ENCODE assay signal across 13 cellular contexts in genomic region chr18:47420130-47420529, GRCh38.
A peak's percentile ranks its signal among the peaks of the same experiment; 100 is the strongest.
DNase-seq lines count a peak whose midpoint lies in the region; ATAC-seq, FAIRE-seq and TF ChIP-seq lines count a peak whose summit lies in the region.
"Had no signal": no experiment of that assay in that cellular context is flagged by ENCODE, and none has a peak within 500 bp of the region (broad histone marks: within the 10 kb centered on the region; RNA-seq: fewer than 3 reads in every experiment).

No MANE protein-coding gene starts in this region.

- no peaks in the 10 kb centered on the region for H3K9me1 ChIP-seq in K562 (ENCODE audit: control insufficient read depth, insufficient read depth, low read length)

- no peak overlapping the region for H3K4me3 ChIP-seq in K562
- H3K4me3 ChIP-seq: breast epithelium, thoracic aorta had no signal

- TF ChIP-seq CTCF in K562 (IDR thresholded peaks at IDR 0.05 in 2 of 3, conservative IDR thresholded peaks at IDR 0.05 in 1 of 3; ENCODE audit: insufficient read depth in 2 of 3, low read depth in 1 of 3, low read length in 3 of 3), result no peak

- H3K9me3 ChIP-seq in K562 (replicated peaks; ENCODE audit: control insufficient read depth, insufficient read depth, low read depth, low read length), result no peaks in the 10 kb centered on the region
- H3K9me3 ChIP-seq: breast epithelium, thoracic aorta had no signal

- in situ Hi-C loops in K562 (cut with MboI), result no loop called here

- POLR2A ChIA-PET in K562 (lab: Yijun Ruan, JAX), result no interaction called here

- H3K4me2 ChIP-seq in K562 (ENCODE audit: insufficient read depth, low read length), result no peak overlapping the region

- no peaks in the 10 kb centered on the region; a peak in 1 of 5 replicates for H3K27me3 ChIP-seq in K562 (ENCODE audit: control insufficient read depth in 2 of 2, insufficient read depth in 2 of 2, low read length in 2 of 2)

- no peaks in the 10 kb centered on the region for H3K36me3 ChIP-seq in K562 (ENCODE audit: control insufficient read depth, insufficient read depth, low read length)
- H3K36me3 ChIP-seq: breast epithelium, thoracic aorta had no signal

- no peaks in the 10 kb centered on the region for H4K20me1 ChIP-seq in K562 (replicated peaks; ENCODE audit: control insufficient read depth, insufficient read depth, low read length)

- CTCF ChIA-PET in K562 (lab: Yijun Ruan, JAX; ENCODE audit: low intra/inter-chr PET ratio), result no interaction called here

- H2AFZ ChIP-seq in K562 (ENCODE audit: low read depth, low read length), result no peak overlapping the region

- peak; percentile 85 for ATAC-seq in GM19035 (IDR thresholded peaks at IDR 0.05; ENCODE audit: unreplicated experiment)
- ATAC-seq in HG02678 (IDR thresholded peaks at IDR 0.05; ENCODE audit: unreplicated experiment), result peak; percentile 50
- peak; percentile 73 for ATAC-seq in HG03520 (IDR thresholded peaks at IDR 0.05; ENCODE audit: unreplicated experiment)
- ATAC-seq in K562, result no peak
- ATAC-seq in Right ventricle myocardium superior (ENCODE audit: poor library complexity), result no peak

- H3K79me2 ChIP-seq in K562 (ENCODE audit: control insufficient read depth, insufficient read depth, low read length), result no peaks in the 10 kb centered on the region

- WGBS in K562 (ENCODE audit: insufficient coverage, low coverage, missing lambda C conversion rate), result 0% methylated on average over 3 of the region's 4 CpGs

- TF ChIP-seq EP300 in K562 (IDR thresholded peaks at IDR 0.05; ENCODE audit: low read length), result no peak

- no peak overlapping the region for H3K9ac ChIP-seq in K562 (ENCODE audit: insufficient read depth in 1 of 2, low read depth in 2 of 2, low read length in 2 of 2)

- BruUV-seq in K562 (replicated peaks; lab: Mats Ljungman, UMichigan), result no TSS peak

- H3K4me1 ChIP-seq in K562 (replicated peaks in 1 of 2; ENCODE audit: control insufficient read depth in 2 of 2, insufficient read depth in 2 of 2, low read length in 2 of 2), result no peaks in the 10 kb centered on the region; a peak in 1 of 5 replicates
- H3K4me1 ChIP-seq: breast epithelium had no signal

- no peak for TF ChIP-seq RAD21 in K562 (CRISPR knock-in tag; conservative IDR thresholded peaks at IDR 0.05 in 1 of 2, IDR thresholded peaks at IDR 0.05 in 1 of 2)

- no peak for FAIRE-seq in K562 (lab: Jason Lieb, UNC)

- no peak overlapping the region for H3K27ac ChIP-seq in K562 (ENCODE audit: extremely low read depth, low read depth, low read length)
- H3K27ac ChIP-seq: breast epithelium, thoracic aorta had no signal

- DNase-seq in K562 (ENCODE audit: extremely low read depth in 1 of 4, low spot score in 3 of 4) (no peak), NCI-H2227 treated with DMSO at 0.1 percent for 48 hours (lab: John Stamatoyannopoulos, UW) (no peak), NCI-H446 treated with DMSO at 0.1 percent for 48 hours (lab: John Stamatoyannopoulos, UW) (no peak), Right ventricle myocardium superior (no peak)
- no peak for DNase-seq in stimulated activated CD4-positive, alpha-beta T cell treated with anti-CD3 and anti-CD28 coated beads, Interleukin-12 subunit alpha, Interleukin-12 subunit beta, amount 100 ng/mL, for 4 hours
- DNase-seq: activated effector memory CD4-positive, alpha-beta T cell treated with Interleukin-2 at 50 U/mL for 16 hours; CD8-positive, alpha-beta memory T cell; NCI-H524 treated with DMSO at 0.1 percent for 48 hours had no signal

- TF ChIP-seq POLR2A in K562 (conservative IDR thresholded peaks at IDR 0.05), result no peak

- intact Hi-C loops in K562 (cut with micrococcal nuclease) (no loop called here), Right ventricle myocardium superior (cut with DNase I) (no loop called here)

TF ChIP-seq in K562, 482 proteins besides CTCF, POLR2A, EP300 and RAD21:
- TF ChIP-seq SPI1 (IDR thresholded peaks at IDR 0.05; ENCODE audit: borderline replicate concordance, low read depth, low read length) (peak; percentile 86), ZSCAN32 (CRISPR knock-in tag; IDR thresholded peaks at IDR 0.05) (no peak), BACH1 (tag; IDR thresholded peaks at IDR 0.05) (no peak)
- TF ChIP-seq, protein P1, sequence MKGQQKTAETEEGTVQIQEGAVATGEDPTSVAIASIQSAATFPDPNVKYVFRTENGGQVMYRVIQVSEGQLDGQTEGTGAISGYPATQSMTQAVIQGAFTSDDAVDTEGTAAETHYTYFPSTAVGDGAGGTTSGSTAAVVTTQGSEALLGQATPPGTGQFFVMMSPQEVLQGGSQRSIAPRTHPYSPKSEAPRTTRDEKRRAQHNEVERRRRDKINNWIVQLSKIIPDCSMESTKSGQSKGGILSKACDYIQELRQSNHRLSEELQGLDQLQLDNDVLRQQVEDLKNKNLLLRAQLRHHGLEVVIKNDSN (CRISPR knock-in tag; IDR thresholded peaks at IDR 0.05), result no peak
TF ChIP-seq in K562: peak in this region for 1.

Comparison
In these comparisons a context has a peak if more than half of its experiments do, and no peak if none do; other contexts are left out.
1. ATAC-seq: peak in GM19035 (single experiment), HG02678 (single experiment) and HG03520 (single experiment); none in K562 (single experiment) and Right ventricle myocardium superior (single experiment).